In the genomic region with DNA sequence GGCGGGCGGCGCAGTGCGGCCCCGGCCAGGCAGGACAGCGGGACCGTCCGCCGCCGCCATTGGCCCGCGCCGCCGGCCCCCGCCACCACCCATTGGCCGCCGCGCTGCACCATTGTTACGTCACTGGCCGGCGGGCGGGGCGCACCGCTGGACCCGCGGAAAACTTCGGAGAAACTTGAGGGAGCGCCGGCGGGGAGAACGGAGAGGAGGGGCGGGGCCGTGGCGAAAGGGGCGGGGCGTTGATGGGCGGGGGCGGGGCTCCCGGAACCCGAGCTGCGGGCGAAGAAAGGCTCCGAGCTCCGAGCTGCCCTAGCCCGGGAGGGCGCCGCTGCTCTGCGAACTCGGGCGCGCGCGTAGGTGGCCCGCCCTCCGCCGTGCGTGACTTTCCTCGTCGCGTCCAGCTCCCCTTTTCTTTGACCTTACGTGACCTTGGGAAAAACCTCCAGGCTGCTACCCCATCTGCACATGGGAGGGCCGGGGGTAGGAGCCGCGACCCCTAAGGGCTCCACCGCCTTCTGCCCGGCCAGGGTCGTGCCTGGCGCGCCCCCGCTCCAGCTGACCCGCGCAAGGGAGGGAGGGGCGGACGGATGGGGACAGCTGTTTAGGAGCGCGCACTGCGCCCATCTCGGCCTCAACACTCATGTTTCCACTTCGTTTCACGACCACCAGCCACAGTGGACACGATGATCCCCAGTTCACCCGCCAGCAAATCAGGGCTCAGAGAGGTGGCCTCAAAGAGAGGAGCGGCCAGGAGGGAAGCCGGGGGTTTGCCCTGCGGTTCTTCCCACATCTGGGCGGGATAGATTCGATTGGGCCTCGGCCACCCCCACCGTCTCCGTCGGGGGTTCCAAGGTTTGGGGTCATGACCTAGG, we compare ENCODE assay signal across 8 cellular contexts. TPM values are rescaled to one million over a fixed set of nuclear protein-coding genes. Genes with fewer than 3 reads are reported as not detected.
DNase-seq lines count a peak whose midpoint lies in the region; ATAC-seq, FAIRE-seq and TF ChIP-seq lines count a peak whose summit lies in the region.

A gene with protein sequence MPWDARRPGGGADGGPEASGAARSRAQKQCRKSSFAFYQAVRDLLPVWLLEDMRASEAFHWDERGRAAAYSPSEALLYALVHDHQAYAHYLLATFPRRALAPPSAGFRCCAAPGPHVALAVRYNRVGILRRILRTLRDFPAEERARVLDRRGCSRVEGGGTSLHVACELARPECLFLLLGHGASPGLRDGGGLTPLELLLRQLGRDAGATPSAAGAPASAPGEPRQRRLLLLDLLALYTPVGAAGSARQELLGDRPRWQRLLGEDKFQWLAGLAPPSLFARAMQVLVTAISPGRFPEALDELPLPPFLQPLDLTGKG (minus strand): TSS at position 33 of the 872 bp plus-strand sequence. CDS start 1,887 bp downstream, outside the sequence.

- H3K9me3 Mint-ChIP-seq in activated naive CD8-positive, alpha-beta T cell treated with anti-CD3 and anti-CD28 coated beads, Interleukin-2, amount 50 U/mL, for 24 hours: no peaks in the 10 kb centered on the region

- H3K4me3 Mint-ChIP-seq in activated naive CD8-positive, alpha-beta T cell treated with anti-CD3 and anti-CD28 coated beads, Interleukin-2, amount 50 U/mL, for 24 hours: peak within 1 kb of the TSS; percentile 76

- H3K36me3 Mint-ChIP-seq in activated naive CD8-positive, alpha-beta T cell treated with anti-CD3 and anti-CD28 coated beads, Interleukin-2, amount 50 U/mL, for 24 hours (ENCODE audit: low read depth): peaks cover 2% of the 10 kb centered on the region

- H3K27ac ChIP-seq in pancreas: peak within 1 kb of the TSS; percentile 60 to 78 (median 72)
- H3K27ac ChIP-seq in thymus (ENCODE audit: low read depth): peak within 1 kb of the TSS; percentile 37

- 5 to 8% methylated on average over 55 to 91 of the region's 91 CpGs for WGBS in pancreas, 2 donors
- WGBS in thymus: under 1% methylated on average over 91 of the region's 91 CpGs

- peak; percentile 69 for ATAC-seq in HG02588 (IDR thresholded peaks at IDR 0.05; ENCODE audit: unreplicated experiment)
- peak; percentile 81 for ATAC-seq in activated naive CD8-positive, alpha-beta T cell treated with anti-CD3 and anti-CD28 coated beads, Interleukin-2, amount 50 U/mL, for 24 hours
- ATAC-seq in Right ventricle myocardium superior (ENCODE audit: poor library complexity): peak; percentile 79
- ATAC-seq in pancreas: peak; percentile 89 to 92 (median 90)

- H3K4me3 ChIP-seq in pancreas: peak within 1 kb of the TSS; percentile 52 to 68 (median 58)
- H3K4me3 ChIP-seq in thymus (ENCODE audit: low read length): peak within 1 kb of the TSS; percentile 67

- DNase-seq in GM04504 (ENCODE audit: low read depth) (peak; percentile 87), NCI-H1092 treated with DMSO at 0.1 percent for 48 hours (lab: John Stamatoyannopoulos, UW) (peak; percentile 83), SW480 (ENCODE audit: low spot score) (peak; percentile 91), Right ventricle myocardium superior (peak; percentile 97), pancreas (peak; percentile 93 to 98 (median 96))
- DNase-seq in activated naive CD8-positive, alpha-beta T cell treated with anti-CD3 and anti-CD28 coated beads, Interleukin-2, amount 50 U/mL, for 24 hours: peak; percentile 94

- H3K27me3 Mint-ChIP-seq in activated naive CD8-positive, alpha-beta T cell treated with anti-CD3 and anti-CD28 coated beads, Interleukin-2, amount 50 U/mL, for 24 hours: no peaks in the 10 kb centered on the region

- no peak for FAIRE-seq in pancreas (lab: Jason Lieb, UNC)

- H3K4me1 ChIP-seq in pancreas (peaks cover 0 to 3% (median 0%) of the 10 kb centered on the region in 3 donors), thymus (ENCODE audit: control insufficient read depth, insufficient read depth, low read length) (peaks cover 13% of the 10 kb centered on the region)

- intact Hi-C loops in Right ventricle myocardium superior (cut with DNase I): no loop called here
- intact Hi-C loops in pancreas (cut with DNase I): loop anchor here in 2 of 3 donors (5.0 kb wide), 2 partner anchors 63 to 73 kb away; no protein-coding TSS in a partner anchor

- TF ChIP-seq CTCF in pancreas (IDR thresholded peaks at IDR 0.05): no peak

- H3K36me3 ChIP-seq in pancreas (no peaks in the 10 kb centered on the region), thymus (ENCODE audit: control insufficient read depth, insufficient read depth) (no peaks in the 10 kb centered on the region)

- peaks cover 11% of the 10 kb centered on the region for H3K4me1 Mint-ChIP-seq in activated naive CD8-positive, alpha-beta T cell treated with anti-CD3 and anti-CD28 coated beads, Interleukin-2, amount 50 U/mL, for 24 hours

- peak within 1 kb of the TSS; percentile 35 for H3K27ac Mint-ChIP-seq in activated naive CD8-positive, alpha-beta T cell treated with anti-CD3 and anti-CD28 coated beads, Interleukin-2, amount 50 U/mL, for 24 hours

- H3K27me3 ChIP-seq in pancreas (no peaks in the 10 kb centered on the region), thymus (ENCODE audit: control insufficient read depth, insufficient read depth) (peaks cover 6% of the 10 kb centered on the region)

- H3K9me3 ChIP-seq in pancreas (no peaks in the 10 kb centered on the region), thymus (ENCODE audit: control insufficient read depth) (no peaks in the 10 kb centered on the region)

RNA-seq across cellular contexts. Expression of the gene that starts here (rescaled TPM):
- total RNA-seq in Right ventricle myocardium superior (159 TPM), pancreas (10 to 100 TPM in 1 of 6 donors, 1 to 10 TPM in 5; 7.6 to 14.4 (median 9.4) TPM)
- polyA plus RNA-seq in pancreas (1 to 10 TPM; 5.4 to 7.1 TPM), thymus (3.5 TPM)

Comparison
In these comparisons a context has a peak if more than half of its experiments do, and no peak if none do; other contexts are left out.
1. Peak in every context shown above with its lines: DNase-seq, ATAC-seq, H3K4me3 ChIP-seq and H3K27ac ChIP-seq.
2. RNA of the gene that starts here (total RNA-seq): 159 TPM in Right ventricle myocardium superior (single experiment); 7.6 to 14.4 TPM in pancreas; every median in the first group is over 10 times any median in the second.